8 cellular contexts compared by ENCODE assay signal in the genomic region with DNA sequence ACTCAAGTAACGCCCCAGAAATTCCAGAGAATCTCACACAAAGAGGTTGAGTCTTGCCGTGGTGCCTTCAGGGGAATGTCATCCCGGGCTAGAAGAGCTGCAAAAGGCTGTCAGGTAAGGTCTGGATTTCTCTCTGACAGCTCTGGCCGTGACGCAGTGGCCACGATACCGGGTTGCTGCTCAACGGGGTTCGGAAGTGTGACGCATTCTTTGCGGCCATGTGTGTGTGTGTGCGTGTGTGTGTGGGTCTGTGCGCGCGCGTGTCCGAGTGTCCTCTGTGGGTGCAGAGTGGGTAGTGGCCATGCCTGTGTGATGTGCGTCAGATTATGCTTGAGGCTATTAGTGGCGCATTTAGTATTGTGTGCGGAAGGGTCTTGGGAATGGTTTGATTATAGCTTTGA. TPM values are rescaled to one million over a fixed set of nuclear protein-coding genes. Genes with fewer than 3 reads are reported as not detected.
DNase-seq lines count a peak whose midpoint lies in the region; ATAC-seq lines count a peak whose summit lies in the region.

No MANE protein-coding gene starts in this region.

- peak; percentile 35 for ATAC-seq in GM21381 (IDR thresholded peaks at IDR 0.05; ENCODE audit: unreplicated experiment)

- peak overlapping the region; percentile 76 to 94 (median 88) for H3K4me2 ChIP-seq in BLaER1 treated with 17β-estradiol and CSF1 and Interleukin-3, amounts not matched to agents 10 nM and 100 nM

- 8 to 9% methylated on average over 20 of the region's 20 CpGs for WGBS in ectodermal cell, 2 experiments

- H3K36me3 ChIP-seq in BLaER1 treated with 17β-estradiol and CSF1 and Interleukin-3, amounts not matched to agents 10 nM and 100 nM = peaks cover 11 to 27% (median 17%) of the 10 kb centered on the region in 11 experiments; a peak in 21 of 22 replicates
- H3K36me3 ChIP-seq in ectodermal cell (ENCODE audit: control insufficient read depth, insufficient read depth, low read length) = no peaks in the 10 kb centered on the region

- H3K9me3 ChIP-seq in BLaER1 treated with 17β-estradiol and CSF1 and Interleukin-3, amounts not matched to agents 10 nM and 100 nM (replicated peaks in 1 of 11) = peaks cover 0 to 31% (median 21%) of the 10 kb centered on the region in 11 experiments; a peak in 19 of 22 replicates
- no peaks in the 10 kb centered on the region for H3K9me3 ChIP-seq in ectodermal cell (ENCODE audit: control insufficient read depth, low read length)

- no peaks in the 10 kb centered on the region for H3K27me3 ChIP-seq in BLaER1 treated with 17β-estradiol and CSF1 and Interleukin-3, amounts not matched to agents 10 nM and 100 nM
- peaks cover 12% of the 10 kb centered on the region for H3K27me3 ChIP-seq in ectodermal cell (ENCODE audit: control insufficient read depth, insufficient read depth, low read length, poor library complexity, severe bottlenecking)

- H3K4me3 ChIP-seq in BLaER1 treated with 17β-estradiol and CSF1 and Interleukin-3, amounts not matched to agents 10 nM and 100 nM = peak overlapping the region; percentile 66 to 87 (median 80)
- H3K4me3 ChIP-seq in Jurkat, Clone E6-1 (ENCODE audit: low read length) = peak overlapping the region; percentile 96
- peak overlapping the region; percentile 77 for H3K4me3 ChIP-seq in ectodermal cell (ENCODE audit: insufficient read depth, low read depth, low read length)

- H4K20me1 ChIP-seq in BLaER1 treated with 17β-estradiol and CSF1 and Interleukin-3, amounts not matched to agents 10 nM and 100 nM = no peaks in the 10 kb centered on the region

- no peak for DNase-seq in Jurkat, Clone E6-1 (ENCODE audit: low read depth, low spot score)
- peak; percentile 58 for DNase-seq in activated CD4-positive, alpha-beta T cell treated with anti-CD3 and anti-CD28 coated beads, Interleukin-2, amount 50 U/mL, for 1 hour
- peak; percentile 73 for DNase-seq in mucosa of gallbladder (ENCODE audit: low spot score)
- peak; percentile 38 for DNase-seq in stimulated activated CD8-positive, alpha-beta memory T cell treated with anti-CD3 and anti-CD28 coated beads, Interleukin-4, amount 100 ng/mL, for 24 hours (ENCODE audit: low read depth)
- DNase-seq in LoVo (ENCODE audit: low spot score) = no peak

- H3K9ac ChIP-seq in BLaER1 treated with 17β-estradiol and CSF1 and Interleukin-3, amounts not matched to agents 10 nM and 100 nM = peak overlapping the region; percentile 65 to 84 (median 77)

- H3K27ac ChIP-seq in BLaER1 treated with 17β-estradiol and CSF1 and Interleukin-3, amounts not matched to agents 10 nM and 100 nM = peak overlapping the region in 7 of 11 experiments; percentile 52 to 73 (median 61); a peak in 10 of 22 replicates
- H3K27ac ChIP-seq in ectodermal cell (ENCODE audit: insufficient read depth, low read depth, low read length, poor library complexity, severe bottlenecking) = no peak overlapping the region

- peaks cover 10 to 17% (median 15%) of the 10 kb centered on the region in 10 experiments; a peak in 19 of 20 replicates for H3K4me1 ChIP-seq in BLaER1 treated with 17β-estradiol and CSF1 and Interleukin-3, amounts not matched to agents 10 nM and 100 nM
- no peaks in the 10 kb centered on the region for H3K4me1 ChIP-seq in ectodermal cell (ENCODE audit: control insufficient read depth, insufficient read depth, low read length)

RNA-seq across cellular contexts. Expression of gene ZNF540, which starts 0.3 kb away (rescaled TPM):
- 4.0 TPM for polyA plus RNA-seq in Jurkat, Clone E6-1 (2012; ENCODE audit: insufficient read depth, insufficient read length)
- 0.70 TPM for polyA plus RNA-seq in ectodermal cell (2013, experiment 1 of 4)
- 1.4 TPM for polyA plus RNA-seq in ectodermal cell (2013, experiment 2 of 4)
- 0.43 TPM for polyA plus RNA-seq in ectodermal cell (2013, experiment 3 of 4)
- polyA plus RNA-seq in ectodermal cell (2013, experiment 4 of 4) = 1.3 TPM
- total RNA-seq in mucosa of gallbladder = 3.1 TPM

RNA-seq across cellular contexts. Expression of gene ZNF571, which starts 0.4 kb away (rescaled TPM):
- 2.9 TPM for polyA plus RNA-seq in Jurkat, Clone E6-1 (2012; ENCODE audit: insufficient read depth, insufficient read length)
- polyA plus RNA-seq in ectodermal cell (2013, experiment 1 of 4) = 6.3 TPM
- 5.8 TPM for polyA plus RNA-seq in ectodermal cell (2013, experiment 2 of 4)
- polyA plus RNA-seq in ectodermal cell (2013, experiment 3 of 4) = 5.6 TPM
- 7.7 TPM for polyA plus RNA-seq in ectodermal cell (2013, experiment 4 of 4)
- 7.3 TPM for total RNA-seq in mucosa of gallbladder

Comparison
In these comparisons a context has a peak if more than half of its experiments do, and no peak if none do; other contexts are left out.
1. DNase-seq: peak in activated CD4-positive, alpha-beta T cell treated with anti-CD3 and anti-CD28 coated beads, Interleukin-2, amount 50 U/mL, for 1 hour (single experiment), mucosa of gallbladder (single experiment) and stimulated activated CD8-positive, alpha-beta memory T cell treated with anti-CD3 and anti-CD28 coated beads, Interleukin-4, amount 100 ng/mL, for 24 hours (single experiment); none in Jurkat, Clone E6-1 (single experiment) and LoVo (single experiment).
2. Peak in every context shown above with its lines, with median percentiles within 50 percentile points of each other: H3K4me3 ChIP-seq.